In the genomic region with DNA sequence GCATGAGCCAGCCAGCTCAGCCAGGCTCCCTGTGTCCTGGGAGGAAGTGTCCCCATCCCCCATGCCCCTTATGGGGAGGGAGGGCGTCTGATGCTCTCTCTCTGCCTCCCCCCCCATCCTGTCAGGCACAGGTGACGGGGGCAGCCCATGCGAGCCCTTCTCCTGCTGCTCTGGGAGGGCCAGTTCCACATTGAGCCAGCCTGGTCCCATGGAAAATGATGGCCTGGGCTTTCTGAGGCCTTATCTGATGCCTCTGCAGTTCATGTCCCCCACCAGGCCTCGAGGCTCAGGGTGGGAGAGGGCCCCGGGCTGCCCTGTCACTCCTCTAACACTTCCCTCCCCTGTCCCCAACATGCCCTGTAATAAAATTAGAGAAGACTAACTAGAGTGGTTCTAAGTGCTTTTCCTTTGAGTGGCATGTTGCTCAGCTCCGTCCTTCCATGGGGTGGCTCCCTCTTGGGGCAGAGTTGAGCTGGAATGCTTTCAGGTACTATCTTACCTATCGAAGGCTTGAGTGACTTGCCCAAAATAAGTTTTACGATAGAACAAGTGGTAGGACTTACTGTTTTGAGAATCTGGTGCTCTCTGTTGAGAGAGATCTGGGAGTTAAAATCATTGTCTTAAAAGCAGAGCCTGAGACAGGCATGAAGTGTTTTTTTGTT, we compare ENCODE assay signal across 8 cellular contexts. TPM values are rescaled to one million over a fixed set of nuclear protein-coding genes. Genes with fewer than 3 reads are reported as not detected.
DNase-seq lines count a peak whose midpoint lies in the region; ATAC-seq, FAIRE-seq and TF ChIP-seq lines count a peak whose summit lies in the region.

No MANE protein-coding gene starts in this region.

- H3K4me3 ChIP-seq in suprapubic skin, result no peak overlapping the region

- FAIRE-seq in GM12892 (lab: Jason Lieb, UNC), result no peak

- peaks cover 33% of the 10 kb centered on the region for H3K4me1 Mint-ChIP-seq in activated T-cell treated with anti-CD3 and anti-CD28 coated beads, Interleukin-2, amount 50 U/mL, for 4 hours (ENCODE audit: low read depth)
- peaks cover 31 to 45% (median 38%) of the 10 kb centered on the region in 3 donors for H3K4me1 Mint-ChIP-seq in T-cell

- no peaks in the 10 kb centered on the region for H3K9me3 Mint-ChIP-seq in activated T-cell treated with anti-CD3 and anti-CD28 coated beads, Interleukin-2, amount 50 U/mL, for 4 hours
- H3K9me3 Mint-ChIP-seq in T-cell, result no peaks in the 10 kb centered on the region

- H3K27me3 ChIP-seq in suprapubic skin, result no peaks in the 10 kb centered on the region

- 46% methylated on average over 7 of the region's 8 CpGs for WGBS in suprapubic skin

- H3K27ac Mint-ChIP-seq in T-cell, result peak overlapping the region; percentile 94 to 97

- peaks cover 31% of the 10 kb centered on the region for H3K4me1 ChIP-seq in suprapubic skin

- TF ChIP-seq CTCF in suprapubic skin (IDR thresholded peaks at IDR 0.05), result no peak

- POLR2A ChIA-PET in T-cell (lab: Charles Lee), result interaction anchor here in 1 of 2 donors (0.6 kb wide), 1 partner anchor 796 kb away, joined by 6 read pairs; no protein-coding TSS in a partner anchor

- peak overlapping the region; percentile 90 for H3K4me3 Mint-ChIP-seq in activated T-cell treated with anti-CD3 and anti-CD28 coated beads, Interleukin-2, amount 50 U/mL, for 4 hours
- peak overlapping the region; percentile 86 to 95 (median 92) for H3K4me3 Mint-ChIP-seq in T-cell

- intact Hi-C loops in sciatic nerve (cut with DNase I), result no loop called here

- TF ChIP-seq POLR2A in suprapubic skin (IDR thresholded peaks at IDR 0.05) (no peak), GM12892 (IDR thresholded peaks at IDR 0.05; ENCODE audit: low read depth, low read length) (no peak)

- peaks cover 38% of the 10 kb centered on the region for H3K36me3 ChIP-seq in suprapubic skin

- no peaks in the 10 kb centered on the region for H3K27me3 Mint-ChIP-seq in activated T-cell treated with anti-CD3 and anti-CD28 coated beads, Interleukin-2, amount 50 U/mL, for 4 hours (ENCODE audit: low read depth)
- no peaks in the 10 kb centered on the region for H3K27me3 Mint-ChIP-seq in T-cell

- H3K36me3 Mint-ChIP-seq in activated T-cell treated with anti-CD3 and anti-CD28 coated beads, Interleukin-2, amount 50 U/mL, for 4 hours (ENCODE audit: insufficient read depth), result no peaks in the 10 kb centered on the region
- peaks cover 11% of the 10 kb centered on the region for H3K36me3 Mint-ChIP-seq in T-cell

- peak overlapping the region; percentile 93 for H3K27ac ChIP-seq in suprapubic skin

- no peak for TF ChIP-seq EP300 in suprapubic skin (IDR thresholded peaks at IDR 0.05)

- CTCF ChIA-PET in T-cell (lab: Charles Lee), result interaction anchor here in 1 of 2 donors (0.7 kb wide), 1 partner anchor 251 kb away, joined by 3 read pairs; no protein-coding TSS in a partner anchor

- ATAC-seq in activated T-cell treated with anti-CD3 and anti-CD28 coated beads, Interleukin-2, amount 50 U/mL, for 4 hours, result no peak
- ATAC-seq in T-cell (replicated peaks in 1 of 4) (no peak), sciatic nerve (no peak)

- DNase-seq in activated T-cell treated with anti-CD3 and anti-CD28 coated beads, Interleukin-2, amount 50 U/mL, for 4 hours, result no peak
- DNase-seq in activated T-cell treated with anti-CD3 and anti-CD28 coated beads for 4 hours (no peak), T-cell (no peak), iPS-NIHi7 (ENCODE audit: extremely low spot score) (peak; percentile 59), suprapubic skin (ENCODE audit: low spot score in 2 of 2) (no peak), NCI-H69 (lab: John Stamatoyannopoulos, UW) (no peak), GM12892 (ENCODE audit: insufficient read length) (no peak), sciatic nerve (ENCODE audit: low spot score) (no peak)

- no peaks in the 10 kb centered on the region for H3K9me3 ChIP-seq in suprapubic skin

RNA-seq across cellular contexts. Expression of a gene that starts 1.8 kb away (rescaled TPM):
- total RNA-seq in activated T-cell treated with anti-CD3 and anti-CD28 coated beads, Interleukin-2, amount 50 U/mL, for 4 hours, result 10 to 100 TPM; 27.7 to 37.4 (median 35.5) TPM
- total RNA-seq in T-cell, result 10 to 100 TPM; 39.6 to 48.1 (median 41.6) TPM
- total RNA-seq in suprapubic skin, result 10 to 100 TPM; 35.2 to 79.3 (median 48.1) TPM
- polyA plus RNA-seq in GM12892 (2012; ENCODE audit: missing spikeins), result 35.9 TPM
- total RNA-seq in sciatic nerve, result 65.4 TPM

RNA-seq across cellular contexts. Expression of a gene that starts 18.0 kb away (rescaled TPM):
- 10 to 100 TPM; 18.9 to 23.8 (median 22.2) TPM for total RNA-seq in activated T-cell treated with anti-CD3 and anti-CD28 coated beads, Interleukin-2, amount 50 U/mL, for 4 hours
- 10 to 100 TPM; 22.4 to 28.9 (median 25.9) TPM for total RNA-seq in T-cell
- 10 to 100 TPM; 21.9 to 39.3 (median 26.9) TPM for total RNA-seq in suprapubic skin
- polyA plus RNA-seq in GM12892 (2012; ENCODE audit: missing spikeins), result 0.89 TPM
- 53.8 TPM for total RNA-seq in sciatic nerve

RNA-seq across cellular contexts. Expression of a gene that starts 41.3 kb away (rescaled TPM):
- 1 to 10 TPM; 4.1 to 4.6 (median 4.5) TPM for total RNA-seq in activated T-cell treated with anti-CD3 and anti-CD28 coated beads, Interleukin-2, amount 50 U/mL, for 4 hours
- total RNA-seq in T-cell, result under 1 TPM in 2 of 5 donors, not detected in 3; 0.20 to 0.35 TPM
- total RNA-seq in suprapubic skin, result under 1 TPM in 3 of 4 donors, not detected in 1; 0.26 to 0.89 (median 0.49) TPM
- 4.7 TPM for polyA plus RNA-seq in GM12892 (2012; ENCODE audit: missing spikeins)
- total RNA-seq in sciatic nerve, result not detected

RNA-seq across cellular contexts. Expression of a gene that starts 57.5 kb away (rescaled TPM):
- 1 to 10 TPM; 4.5 to 7.5 (median 5.4) TPM for total RNA-seq in activated T-cell treated with anti-CD3 and anti-CD28 coated beads, Interleukin-2, amount 50 U/mL, for 4 hours
- 1 to 10 TPM; 1.9 to 3.8 (median 3.0) TPM for total RNA-seq in T-cell
- total RNA-seq in suprapubic skin, result 10 to 100 TPM; 14.3 to 20.9 (median 16.6) TPM
- 6.6 TPM for polyA plus RNA-seq in GM12892 (2012; ENCODE audit: missing spikeins)
- total RNA-seq in sciatic nerve, result 12.3 TPM
